Comparison of ENCODE assay signal across 1 cellular context in the genomic region with DNA sequence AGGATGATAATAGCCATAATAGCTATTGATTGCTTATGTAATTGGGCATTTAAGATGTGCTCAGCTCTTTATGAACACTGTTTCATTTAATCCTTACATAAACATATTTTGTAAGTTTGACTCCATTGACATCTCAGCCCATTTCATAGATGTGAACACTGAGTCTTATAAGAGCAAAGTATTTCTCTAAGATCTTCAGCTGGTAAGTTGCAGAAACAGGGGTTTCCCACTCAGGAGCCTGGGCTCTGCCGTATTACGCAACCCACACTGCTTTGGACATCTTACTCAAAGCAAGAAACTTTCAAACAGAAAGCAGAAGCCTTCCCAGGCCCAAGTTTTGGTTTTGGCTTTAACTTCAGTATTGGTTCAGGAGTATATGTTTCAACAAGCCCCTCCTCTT.
A peak's percentile ranks its signal among the peaks of the same experiment; 100 is the strongest.
TF ChIP-seq lines count a peak whose summit lies in the region.

No MANE protein-coding gene starts in this region.

TF ChIP-seq in GM12878, 131 proteins besides CTCF, POLR2A, EP300 and RAD21 (continued from another document):
- TF ChIP-seq, protein P1, sequence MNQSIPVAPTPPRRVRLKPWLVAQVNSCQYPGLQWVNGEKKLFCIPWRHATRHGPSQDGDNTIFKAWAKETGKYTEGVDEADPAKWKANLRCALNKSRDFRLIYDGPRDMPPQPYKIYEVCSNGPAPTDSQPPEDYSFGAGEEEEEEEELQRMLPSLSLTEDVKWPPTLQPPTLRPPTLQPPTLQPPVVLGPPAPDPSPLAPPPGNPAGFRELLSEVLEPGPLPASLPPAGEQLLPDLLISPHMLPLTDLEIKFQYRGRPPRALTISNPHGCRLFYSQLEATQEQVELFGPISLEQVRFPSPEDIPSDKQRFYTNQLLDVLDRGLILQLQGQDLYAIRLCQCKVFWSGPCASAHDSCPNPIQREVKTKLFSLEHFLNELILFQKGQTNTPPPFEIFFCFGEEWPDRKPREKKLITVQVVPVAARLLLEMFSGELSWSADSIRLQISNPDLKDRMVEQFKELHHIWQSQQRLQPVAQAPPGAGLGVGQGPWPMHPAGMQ (IDR thresholded peaks at IDR 0.05; ENCODE audit: borderline replicate concordance) = no peak
- TF ChIP-seq MEF2A (IDR thresholded peaks at IDR 0.05; ENCODE audit: insufficient read depth, low read depth, low read length) (peak; percentile 69; the same call in 1 of the 2 replicates), CBX5 (IDR thresholded peaks at IDR 0.05; ENCODE audit: low read depth) (0 out of 2 replicates have a peak, but pooled peaks have one; percentile 62), STAT3 (IDR thresholded peaks at IDR 0.05; ENCODE audit: low read depth, low read length) (no peak), JUND (IDR thresholded peaks at IDR 0.05; ENCODE audit: low read depth, low read length) (0 out of 2 replicates have a peak, but pooled peaks have one; percentile 37), SMAD5 (IDR thresholded peaks at IDR 0.05; ENCODE audit: low read depth) (no peak), CREB1 (IDR thresholded peaks at IDR 0.05; ENCODE audit: low read depth) (0 out of 2 replicates have a peak, but pooled peaks have one; percentile 34), IRF4 (IDR thresholded peaks at IDR 0.05; ENCODE audit: low read depth, low read length) (peak; percentile 87), DPF2 (IDR thresholded peaks at IDR 0.05) (0 out of 2 replicates have a peak, but pooled peaks have one; percentile 32), IKZF1 (conservative IDR thresholded peaks at IDR 0.05) (0 out of 2 replicates have a peak, but pooled peaks have one; percentile 27), CEBPB (IDR thresholded peaks at IDR 0.05; ENCODE audit: borderline replicate concordance in 1 of 2, low read depth in 2 of 2, low read length in 2 of 2) (peak; percentile 96), SMARCA5 (IDR thresholded peaks at IDR 0.05) (peak; percentile 72; the same call in 1 of the 2 replicates), RUNX3 (IDR thresholded peaks at IDR 0.05; ENCODE audit: low read length) (peak; percentile 79), ZNF217 (IDR thresholded peaks at IDR 0.05) (peak; percentile 69; the same call in 1 of the 2 replicates), SPI1 (IDR thresholded peaks at IDR 0.05; ENCODE audit: borderline replicate concordance, insufficient read depth, low read depth, low read length) (peak; percentile 73)
- TF ChIP-seq, protein P2, sequence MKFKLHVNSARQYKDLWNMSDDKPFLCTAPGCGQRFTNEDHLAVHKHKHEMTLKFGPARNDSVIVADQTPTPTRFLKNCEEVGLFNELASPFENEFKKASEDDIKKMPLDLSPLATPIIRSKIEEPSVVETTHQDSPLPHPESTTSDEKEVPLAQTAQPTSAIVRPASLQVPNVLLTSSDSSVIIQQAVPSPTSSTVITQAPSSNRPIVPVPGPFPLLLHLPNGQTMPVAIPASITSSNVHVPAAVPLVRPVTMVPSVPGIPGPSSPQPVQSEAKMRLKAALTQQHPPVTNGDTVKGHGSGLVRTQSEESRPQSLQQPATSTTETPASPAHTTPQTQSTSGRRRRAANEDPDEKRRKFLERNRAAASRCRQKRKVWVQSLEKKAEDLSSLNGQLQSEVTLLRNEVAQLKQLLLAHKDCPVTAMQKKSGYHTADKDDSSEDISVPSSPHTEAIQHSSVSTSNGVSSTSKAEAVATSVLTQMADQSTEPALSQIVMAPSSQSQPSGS (IDR thresholded peaks at IDR 0.05; ENCODE audit: low read length) = peak; percentile 74
- TF ChIP-seq, protein P3, sequence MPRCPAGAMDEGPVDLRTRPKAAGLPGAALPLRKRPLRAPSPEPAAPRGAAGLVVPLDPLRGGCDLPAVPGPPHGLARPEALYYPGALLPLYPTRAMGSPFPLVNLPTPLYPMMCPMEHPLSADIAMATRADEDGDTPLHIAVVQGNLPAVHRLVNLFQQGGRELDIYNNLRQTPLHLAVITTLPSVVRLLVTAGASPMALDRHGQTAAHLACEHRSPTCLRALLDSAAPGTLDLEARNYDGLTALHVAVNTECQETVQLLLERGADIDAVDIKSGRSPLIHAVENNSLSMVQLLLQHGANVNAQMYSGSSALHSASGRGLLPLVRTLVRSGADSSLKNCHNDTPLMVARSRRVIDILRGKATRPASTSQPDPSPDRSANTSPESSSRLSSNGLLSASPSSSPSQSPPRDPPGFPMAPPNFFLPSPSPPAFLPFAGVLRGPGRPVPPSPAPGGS (IDR thresholded peaks at IDR 0.05; ENCODE audit: borderline replicate concordance, insufficient read depth, low read depth, low read length, poor library complexity, severe bottlenecking) = peak; percentile 44
TF ChIP-seq in GM12878: peak in this region for 24.
